Comparison of ENCODE assay signal across 24 cellular contexts in the genomic region with DNA sequence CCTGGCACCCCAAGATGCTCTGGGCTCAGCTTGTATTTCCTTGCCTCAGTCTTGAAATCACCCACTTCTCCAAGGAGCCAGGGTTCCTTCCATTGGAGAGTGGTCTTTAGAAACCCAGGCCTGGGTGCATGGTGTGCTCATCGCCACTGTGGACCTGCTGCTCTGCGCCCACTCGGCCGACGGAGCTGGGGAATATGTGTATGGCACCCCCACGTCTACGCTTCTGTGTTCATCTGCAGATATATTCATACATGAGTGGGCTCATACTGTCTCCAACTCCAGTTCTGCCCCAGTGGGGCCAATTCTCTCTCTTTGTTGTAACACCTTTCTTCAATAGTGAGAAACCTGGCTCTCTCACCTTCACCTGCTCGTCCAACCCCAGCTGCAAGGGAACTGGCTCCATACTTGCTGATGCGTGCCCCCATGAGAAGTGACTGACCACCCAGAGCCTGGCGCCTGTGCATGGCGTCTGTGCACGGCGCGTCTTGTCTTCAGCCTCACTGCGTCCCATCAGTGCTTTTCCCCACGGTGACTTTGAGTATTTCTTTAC. TPM values are rescaled to one million over a fixed set of nuclear protein-coding genes. Genes with fewer than 3 reads are reported as not detected.
"Had no signal": no experiment of that assay in that cellular context is flagged by ENCODE, and none has a peak within 500 bp of the region (broad histone marks: within the 10 kb centered on the region; RNA-seq: fewer than 3 reads in every experiment).

No MANE protein-coding gene starts in this region.

- DNase-seq: activated B cell treated with CpG ODN at 0.5 μM for 24 hours; activated CD4-positive, alpha-beta T cell treated with anti-CD3 and anti-CD28 coated beads for 1 hour; activated CD4-positive, alpha-beta T cell treated with anti-CD3 and anti-CD28 coated beads, Interleukin-2, amount 10 ng/mL, durations not matched to agents 24 days and 14 days; activated CD4-positive, alpha-beta T cell treated with anti-CD3 and anti-CD28 coated beads, Interleukin-2, amount 50 U/mL, for 48 hours; activated CD8-positive, alpha-beta memory T cell treated with anti-CD3 and anti-CD28 coated beads, Interleukin-2, amount 10 ng/mL, durations not matched to agents 7 days and 5 days; activated effector memory CD4-positive, alpha-beta T cell treated with anti-CD3 and anti-CD28 coated beads, Interleukin-2, amount 50 U/mL, for 16 hours; activated naive CD4-positive, alpha-beta T cell treated with Interleukin-2 at 50 U/mL for 16 hours; activated T-cell treated with anti-CD3 and anti-CD28 coated beads, Interleukin-2, amount 50 U/mL, for 24 hours; body of pancreas; MG63; NCI-H1105; NCI-H1436 treated with DMSO at 0.1 percent for 48 hours; NCI-H187; NCI-H2081; NCI-H510A treated with DMSO at 0.1 percent for 48 hours; Peyer's patch; Right ventricle myocardium superior; SJCRH30; SK-N-SH; T-helper 1 cell had no signal

- H3K27ac ChIP-seq: Peyer's patch, RWPE1, SJCRH30 had no signal

- H3K27me3 Mint-ChIP-seq: activated B cell treated with CpG ODN at 0.5 μM for 24 hours; activated CD4-positive, alpha-beta T cell treated with anti-CD3 and anti-CD28 coated beads, Interleukin-2, amount 10 ng/mL, durations not matched to agents 24 days and 14 days; activated T-cell treated with anti-CD3 and anti-CD28 coated beads, Interleukin-2, amount 50 U/mL, for 24 hours had no signal

- ATAC-seq: activated CD8-positive, alpha-beta memory T cell treated with anti-CD3 and anti-CD28 coated beads, Interleukin-2, amount 10 ng/mL, durations not matched to agents 7 days and 5 days; activated naive CD4-positive, alpha-beta T cell treated with anti-CD3 and anti-CD28 coated beads, Interleukin-2, amount 50 U/mL, for 72 hours had no signal

- H3K27ac Mint-ChIP-seq: activated B cell treated with CpG ODN at 0.5 μM for 24 hours; activated CD4-positive, alpha-beta T cell treated with anti-CD3 and anti-CD28 coated beads, Interleukin-2, amount 10 ng/mL, durations not matched to agents 24 days and 14 days; activated CD8-positive, alpha-beta memory T cell treated with anti-CD3 and anti-CD28 coated beads, Interleukin-2, amount 10 ng/mL, durations not matched to agents 7 days and 5 days; activated naive CD4-positive, alpha-beta T cell treated with anti-CD3 and anti-CD28 coated beads, Interleukin-2, amount 50 U/mL, for 72 hours; activated T-cell treated with anti-CD3 and anti-CD28 coated beads, Interleukin-2, amount 50 U/mL, for 24 hours had no signal

- H3K4me3 Mint-ChIP-seq: activated B cell treated with CpG ODN at 0.5 μM for 24 hours; activated CD4-positive, alpha-beta T cell treated with anti-CD3 and anti-CD28 coated beads, Interleukin-2, amount 10 ng/mL, durations not matched to agents 24 days and 14 days; activated CD8-positive, alpha-beta memory T cell treated with anti-CD3 and anti-CD28 coated beads, Interleukin-2, amount 10 ng/mL, durations not matched to agents 7 days and 5 days; activated T-cell treated with anti-CD3 and anti-CD28 coated beads, Interleukin-2, amount 50 U/mL, for 24 hours had no signal

RNA-seq across cellular contexts. Expression of a gene that starts 39.8 kb away (rescaled TPM):
- total RNA-seq: SJCRH30 had no signal

RNA-seq across cellular contexts. Expression of a gene that starts 40.3 kb away (rescaled TPM):
- total RNA-seq: activated B cell treated with CpG ODN at 0.5 μM for 24 hours; activated CD4-positive, alpha-beta T cell treated with anti-CD3 and anti-CD28 coated beads, Interleukin-2, amount 10 ng/mL, durations not matched to agents 24 days and 14 days; activated CD8-positive, alpha-beta memory T cell treated with anti-CD3 and anti-CD28 coated beads, Interleukin-2, amount 10 ng/mL, durations not matched to agents 7 days and 5 days; activated naive CD4-positive, alpha-beta T cell treated with anti-CD3 and anti-CD28 coated beads, Interleukin-2, amount 50 U/mL, for 72 hours; aorta; bronchial epithelial cell; Right ventricle myocardium superior; SJCRH30 had no signal
